In the genomic region with DNA sequence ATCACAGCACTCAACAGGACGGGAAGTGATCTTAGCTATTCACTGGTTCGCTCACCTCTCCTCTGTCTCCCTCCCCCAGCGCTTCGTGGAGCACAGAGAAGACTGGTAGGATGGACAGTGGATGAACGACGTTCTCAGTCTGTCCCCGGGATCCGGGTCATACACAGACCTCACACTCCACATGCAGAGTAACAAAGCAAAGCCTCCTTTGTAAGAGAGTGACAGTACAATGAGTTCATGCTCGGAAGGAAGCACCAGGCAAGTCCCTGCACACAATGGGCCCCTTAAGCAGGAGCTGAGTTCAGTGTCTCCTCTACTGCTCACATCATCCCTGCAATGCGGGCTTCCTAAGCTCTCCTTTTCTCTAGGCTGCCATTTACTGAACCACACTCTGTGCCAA, we compare ENCODE assay signal across 19 cellular contexts.
"Had no signal": no experiment of that assay in that cellular context is flagged by ENCODE, and none has a peak within 500 bp of the region (broad histone marks: within the 10 kb centered on the region; RNA-seq: fewer than 3 reads in every experiment).

No MANE protein-coding gene starts in this region.

- H3K9me3 ChIP-seq: body of pancreas, esophagus squamous epithelium, neutrophil, suprapubic skin had no signal

- H3K4me3 ChIP-seq: body of pancreas, esophagus squamous epithelium, hepatocyte, lung, suprapubic skin had no signal

- H3K27ac ChIP-seq: body of pancreas, esophagus squamous epithelium, hepatocyte, neutrophil, parathyroid adenoma, suprapubic skin had no signal

- H3K27me3 ChIP-seq: body of pancreas had no signal

- ATAC-seq: activated T-helper 17 cell treated with anti-CD3 and anti-CD28 coated beads, Interleukin-2, amount 50 U/mL, for 72 hours; body of pancreas; left lobe of liver; stimulated activated naive CD8-positive, alpha-beta T cell treated with anti-CD3 and anti-CD28 coated beads, Interleukin-15, Interleukin-2, amounts not matched to agents 100 U/mL and 50 U/mL, for 24 hours; T-helper 17 cell; WTC11 had no signal

- H3K9ac ChIP-seq: parathyroid adenoma had no signal

- H3K4me1 ChIP-seq: body of pancreas, esophagus squamous epithelium, parathyroid adenoma had no signal

- H3K36me3 ChIP-seq: esophagus squamous epithelium, neutrophil, suprapubic skin had no signal

- DNase-seq: activated CD4-positive, alpha-beta memory T cell treated with anti-CD3 and anti-CD28 coated beads, Interleukin-2, amount 10 ng/mL, durations not matched to agents 7 days and 5 days; activated CD4-positive, alpha-beta T cell treated with anti-CD3 and anti-CD28 coated beads for 4 hours; activated naive CD4-positive, alpha-beta T cell treated with anti-CD3 and anti-CD28 coated beads for 36 hours; activated T-cell treated with anti-CD3 and anti-CD28 coated beads, Interleukin-2, amount 50 U/mL, for 1 hour; body of pancreas; dermis blood vessel endothelial cell; effector memory CD4-positive, alpha-beta T cell; esophagus squamous epithelium; stimulated activated naive CD8-positive, alpha-beta T cell treated with anti-CD3 and anti-CD28 coated beads, Interleukin-15, Interleukin-2, amounts not matched to agents 100 U/mL and 50 U/mL, for 24 hours; T-helper 17 cell; trophoblast cell had no signal

- H2AFZ ChIP-seq: hepatocyte, parathyroid adenoma had no signal

- H3K4me2 ChIP-seq: hepatocyte had no signal
